Comparison of ENCODE assay signal across 8 cellular contexts in genomic region chr19:37902668-37903067, GRCh38. TPM values are rescaled to one million over a fixed set of nuclear protein-coding genes. Genes with fewer than 3 reads are reported as not detected.
DNase-seq lines count a peak whose midpoint lies in the region; ATAC-seq and TF ChIP-seq lines count a peak whose summit lies in the region.

No MANE protein-coding gene starts in this region.

- H3K4me3 ChIP-seq in NB4 (ENCODE audit: low read depth, low read length) (no peak overlapping the region), upper lobe of right lung (no peak overlapping the region)

- H3K4me3 Mint-ChIP-seq in activated naive CD4-positive, alpha-beta T cell treated with anti-CD3 and anti-CD28 coated beads for 36 hours = no peak overlapping the region
- H3K4me3 Mint-ChIP-seq in glutamatergic neuron (ENCODE audit: unreplicated experiment) = peak overlapping the region; percentile 20

- ATAC-seq in upper lobe of right lung (peak; percentile 70), GM18873 (IDR thresholded peaks at IDR 0.05; ENCODE audit: low FRiP score, unreplicated experiment) (no peak)

- H3K9me3 Mint-ChIP-seq in activated naive CD4-positive, alpha-beta T cell treated with anti-CD3 and anti-CD28 coated beads for 36 hours = no peaks in the 10 kb centered on the region
- peaks cover 5% of the 10 kb centered on the region for H3K9me3 Mint-ChIP-seq in glutamatergic neuron (ENCODE audit: unreplicated experiment)

- peaks cover 8% of the 10 kb centered on the region for H3K4me1 Mint-ChIP-seq in activated naive CD4-positive, alpha-beta T cell treated with anti-CD3 and anti-CD28 coated beads for 36 hours (ENCODE audit: low read depth)
- peaks cover 8% of the 10 kb centered on the region for H3K4me1 Mint-ChIP-seq in glutamatergic neuron (ENCODE audit: low read depth, unreplicated experiment)

- peak; percentile 76 for DNase-seq in NB4 (ENCODE audit: low read depth)
- DNase-seq in SK-N-DZ (ENCODE audit: low spot score) = peak; percentile 73
- DNase-seq in activated naive CD4-positive, alpha-beta T cell treated with anti-CD3 and anti-CD28 coated beads for 36 hours = peak; percentile 94
- DNase-seq in glutamatergic neuron = peak; percentile 88
- peak; percentile 80 for DNase-seq in pons (ENCODE audit: low spot score)
- DNase-seq in upper lobe of right lung = peak; percentile 85

- no peak for TF ChIP-seq POLR2A in NB4 (IDR thresholded peaks at IDR 0.05; ENCODE audit: extremely low read depth, insufficient read length)

- no peaks in the 10 kb centered on the region for H3K36me3 Mint-ChIP-seq in activated naive CD4-positive, alpha-beta T cell treated with anti-CD3 and anti-CD28 coated beads for 36 hours (ENCODE audit: low read depth)
- H3K36me3 Mint-ChIP-seq in glutamatergic neuron (ENCODE audit: unreplicated experiment) = no peaks in the 10 kb centered on the region

- H3K27ac Mint-ChIP-seq in activated naive CD4-positive, alpha-beta T cell treated with anti-CD3 and anti-CD28 coated beads for 36 hours = no peak overlapping the region
- no peak overlapping the region for H3K27ac Mint-ChIP-seq in glutamatergic neuron (ENCODE audit: unreplicated experiment)

- H3K27me3 Mint-ChIP-seq in activated naive CD4-positive, alpha-beta T cell treated with anti-CD3 and anti-CD28 coated beads for 36 hours (ENCODE audit: low read depth) = no peaks in the 10 kb centered on the region
- peaks cover 5% of the 10 kb centered on the region for H3K27me3 Mint-ChIP-seq in glutamatergic neuron (ENCODE audit: unreplicated experiment)

- intact Hi-C loops in activated naive CD4-positive, alpha-beta T cell treated with anti-CD3 and anti-CD28 coated beads for 36 hours (cut with micrococcal nuclease) = loop anchor here (1.0 to 10.0 kb wide), 7 partner anchors 193 to 930 kb away; partner anchors contain the start of genes CATSPERG, EIF3K, GGN and MAP4K1
- intact Hi-C loops in upper lobe of right lung (cut with DNase I) = no loop called here

- H3K36me3 ChIP-seq in upper lobe of right lung = no peaks in the 10 kb centered on the region

- peak; percentile 82 for TF ChIP-seq CTCF in GM12874 (IDR thresholded peaks at IDR 0.05; ENCODE audit: insufficient read depth, low read depth, low read length)
- TF ChIP-seq CTCF in NB4 (IDR thresholded peaks at IDR 0.05; ENCODE audit: low read depth, low read length) = peak; percentile 53
- TF ChIP-seq CTCF in glutamatergic neuron (IDR thresholded peaks at IDR 0.05; ENCODE audit: partially characterized antibody, unreplicated experiment) = peak; percentile 94
- peak; percentile 85 for TF ChIP-seq CTCF in upper lobe of right lung (IDR thresholded peaks at IDR 0.05)

- CTCF ChIA-PET in activated naive CD4-positive, alpha-beta T cell treated with anti-CD3 and anti-CD28 coated beads for 36 hours (lab: Charles Lee) = interaction anchor here (0.6 to 5.0 kb wide), 36 partner anchors 13 to 771 kb away, joined by 3 to 23 read pairs (median 4); partner anchors contain the start of genes FAM98C and KCNK6

- H3K27me3 ChIP-seq in upper lobe of right lung = no peaks in the 10 kb centered on the region

- no peaks in the 10 kb centered on the region for H3K9me3 ChIP-seq in upper lobe of right lung

- peaks cover 6% of the 10 kb centered on the region for H3K4me1 ChIP-seq in upper lobe of right lung

- no peak overlapping the region for H3K27ac ChIP-seq in upper lobe of right lung

RNA-seq across cellular contexts. Expression of gene WDR87, which starts 3.7 kb away (rescaled TPM):
- not detected in 2 replicates for polyA plus RNA-seq in SK-N-DZ (2014; cell fraction: cytosol; rRNA removed)
- not detected in 2 replicates for polyA plus RNA-seq in SK-N-DZ (2014; cell fraction: nucleus; rRNA removed)
- total RNA-seq in activated naive CD4-positive, alpha-beta T cell treated with anti-CD3 and anti-CD28 coated beads for 36 hours = not detected
- total RNA-seq in glutamatergic neuron (ENCODE audit: unreplicated experiment) = not detected
- total RNA-seq in upper lobe of right lung = not detected

RNA-seq across cellular contexts. Expression of gene SIPA1L3, which starts 4.3 kb away (rescaled TPM):
- 3.2 and 10.4 TPM in 2 replicates for polyA plus RNA-seq in SK-N-DZ (2014; cell fraction: cytosol; rRNA removed)
- 3.7 and 9.2 TPM in 2 replicates for polyA plus RNA-seq in SK-N-DZ (2014; cell fraction: nucleus; rRNA removed)
- 10 to 100 TPM in 1 of 2 experiments, 1 to 10 TPM in 1; 8.1 to 10.4 TPM for total RNA-seq in activated naive CD4-positive, alpha-beta T cell treated with anti-CD3 and anti-CD28 coated beads for 36 hours
- total RNA-seq in glutamatergic neuron (ENCODE audit: unreplicated experiment) (97.7 TPM), upper lobe of right lung (66.3 TPM)
